ENCODE assay signal across 23 cellular contexts in genomic region chr2:98810588-98810928, GRCh38.
"Had no signal": no experiment of that assay in that cellular context is flagged by ENCODE, and none has a peak within 500 bp of the region (broad histone marks: within the 10 kb centered on the region; RNA-seq: fewer than 3 reads in every experiment).

No MANE protein-coding gene starts in this region.

- H3K9me3 ChIP-seq: esophagus squamous epithelium, psoas muscle, sigmoid colon, stomach, thyroid gland had no signal

- DNase-seq: dermis blood vessel endothelial cell; effector memory CD4-positive, alpha-beta T cell; erythroblast; esophagus squamous epithelium; foreskin melanocyte; naive thymus-derived CD4-positive, alpha-beta T cell; nephron progenitor cell; nucleus accumbens; posterior cingulate gyrus; psoas muscle; right cardiac atrium; sigmoid colon; stimulated activated CD4-positive, alpha-beta T cell treated with anti-CD3 and anti-CD28 coated beads, Interleukin-2, amount 100 ng/mL, for 24 hours; stimulated activated CD4-positive, alpha-beta T cell treated with anti-CD3 and anti-CD28 coated beads, Interleukin-4, amount 100 ng/mL, for 24 hours; stimulated activated naive CD4-positive, alpha-beta T cell treated with Interleukin-2 at 50 U/mL for 16 hours; stomach; thyroid gland; trophoblast cell had no signal

- H3K36me3 Mint-ChIP-seq: memory B cell; stimulated activated effector memory CD8-positive, alpha-beta T cell treated with anti-CD3 and anti-CD28 coated beads, Interleukin-12 subunit alpha, Interleukin-12 subunit beta, amount 100 ng/mL, for 72 hours had no signal

- H3K27ac Mint-ChIP-seq: memory B cell; nephron progenitor cell; stimulated activated effector memory CD8-positive, alpha-beta T cell treated with anti-CD3 and anti-CD28 coated beads, Interleukin-12 subunit alpha, Interleukin-12 subunit beta, amount 100 ng/mL, for 72 hours had no signal

- H3K36me3 ChIP-seq: sigmoid colon, stomach, thyroid gland had no signal

- H3K9me3 Mint-ChIP-seq: memory B cell; stimulated activated effector memory CD8-positive, alpha-beta T cell treated with anti-CD3 and anti-CD28 coated beads, Interleukin-12 subunit alpha, Interleukin-12 subunit beta, amount 100 ng/mL, for 72 hours had no signal

- H3K27me3 ChIP-seq: esophagus squamous epithelium, sigmoid colon, stomach, thyroid gland had no signal

- ATAC-seq: left lobe of liver; naive thymus-derived CD4-positive, alpha-beta T cell; psoas muscle; stimulated activated effector memory CD8-positive, alpha-beta T cell treated with anti-CD3 and anti-CD28 coated beads, Interleukin-12 subunit alpha, Interleukin-12 subunit beta, amount 100 ng/mL, for 72 hours had no signal

- H3K4me3 ChIP-seq: coronary artery, esophagus squamous epithelium, lung, psoas muscle, sigmoid colon, stomach, thyroid gland had no signal

- H3K27ac ChIP-seq: esophagus squamous epithelium, psoas muscle, sigmoid colon, stomach, thyroid gland had no signal

- H3K4me3 Mint-ChIP-seq: memory B cell; naive thymus-derived CD4-positive, alpha-beta T cell; nephron progenitor cell; stimulated activated effector memory CD8-positive, alpha-beta T cell treated with anti-CD3 and anti-CD28 coated beads, Interleukin-12 subunit alpha, Interleukin-12 subunit beta, amount 100 ng/mL, for 72 hours had no signal
